ENCODE assay signal across 20 cellular contexts in the genomic region with DNA sequence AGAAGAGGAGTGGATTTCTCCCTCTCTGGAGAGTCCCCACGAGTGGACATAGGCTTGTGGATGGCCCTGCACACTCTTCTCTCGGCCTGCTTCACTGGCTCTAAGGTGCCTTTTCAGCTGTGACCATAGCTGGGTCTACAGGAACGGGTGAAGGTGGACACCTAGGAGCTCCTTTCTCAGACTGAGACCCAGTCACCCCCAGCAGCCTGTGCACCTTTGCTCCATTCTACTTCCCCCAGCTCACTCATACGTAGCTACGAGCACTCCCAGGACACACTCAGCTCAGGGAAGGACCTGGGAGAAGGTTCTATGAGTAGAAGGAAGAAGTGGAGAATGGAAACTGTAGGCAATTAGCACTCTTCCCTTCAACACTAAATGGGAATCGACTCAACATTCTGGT.
"Had no signal": no experiment of that assay in that cellular context is flagged by ENCODE, and none has a peak within 500 bp of the region (broad histone marks: within the 10 kb centered on the region; RNA-seq: fewer than 3 reads in every experiment).

No MANE protein-coding gene starts in this region.

- H3K27ac ChIP-seq: esophagus squamous epithelium, lower lobe of right lung, ovary, psoas muscle, stomach, tibial nerve had no signal

- ATAC-seq: effector memory CD8-positive, alpha-beta T cell; left ventricle myocardium superior; lower lobe of right lung; natural killer cell; psoas muscle; right cardiac atrium; stimulated activated effector memory CD8-positive, alpha-beta T cell treated with anti-CD3 and anti-CD28 coated beads, Interleukin-12 subunit alpha, Interleukin-12 subunit beta, amount 100 ng/mL, for 72 hours had no signal

- H3K9me3 ChIP-seq: esophagus squamous epithelium, lower lobe of right lung, ovary, psoas muscle, sigmoid colon, stomach, tibial nerve had no signal

- H3K27me3 ChIP-seq: esophagus squamous epithelium, ovary, sigmoid colon, stomach, tibial nerve had no signal

- H3K36me3 ChIP-seq: esophagus squamous epithelium, lower lobe of right lung, ovary, sigmoid colon, stomach, tibial nerve had no signal

- DNase-seq: cortex of kidney; effector memory CD8-positive, alpha-beta T cell; erythroblast; esophagus squamous epithelium; head of caudate nucleus; left ventricle myocardium superior; lower lobe of right lung; natural killer cell; occipital lobe; ovary; posterior cingulate gyrus; psoas muscle; right cardiac atrium; sigmoid colon; stimulated activated CD4-positive, alpha-beta T cell treated with anti-CD3 and anti-CD28 coated beads, Interleukin-2, amount 100 ng/mL, for 24 hours; stimulated activated CD4-positive, alpha-beta T cell treated with anti-CD3 and anti-CD28 coated beads, Interleukin-4, amount 100 ng/mL, for 24 hours; stimulated activated naive CD4-positive, alpha-beta T cell treated with Interleukin-2 at 50 U/mL for 16 hours; stomach had no signal

- H3K4me3 ChIP-seq: esophagus squamous epithelium, lower lobe of right lung, ovary, psoas muscle, sigmoid colon, stomach, tibial nerve had no signal
